12 cellular contexts compared by ENCODE assay signal in genomic region chr6:36605102-36605501, GRCh38. TPM values are rescaled to one million over a fixed set of nuclear protein-coding genes. Genes with fewer than 3 reads are reported as not detected.
DNase-seq lines count a peak whose midpoint lies in the region; ATAC-seq and FAIRE-seq lines count a peak whose summit lies in the region.
"Had no signal": no experiment of that assay in that cellular context is flagged by ENCODE, and none has a peak within 500 bp of the region (broad histone marks: within the 10 kb centered on the region; RNA-seq: fewer than 3 reads in every experiment).

No MANE protein-coding gene starts in this region.

- intact Hi-C loops in naive thymus-derived CD4-positive, alpha-beta T cell (cut with micrococcal nuclease), result loop anchor here in 1 of 2 donors (1.0 kb wide), 1 partner anchor 8 kb away; no protein-coding TSS in a partner anchor

- no peaks in the 10 kb centered on the region for H3K9me3 ChIP-seq in naive thymus-derived CD4-positive, alpha-beta T cell (ENCODE audit: control insufficient read depth in 2 of 3, low read length in 3 of 3)
- H3K9me3 ChIP-seq: adrenal gland had no signal

- peaks cover 57 to 82% (median 66%) of the 10 kb centered on the region in 3 experiments for H3K36me3 ChIP-seq in naive thymus-derived CD4-positive, alpha-beta T cell (ENCODE audit: control insufficient read depth in 2 of 3, insufficient read depth in 3 of 3, low read length in 3 of 3)

- peaks cover 58 to 62% of the 10 kb centered on the region in 2 donors for H3K4me1 ChIP-seq in naive thymus-derived CD4-positive, alpha-beta T cell (ENCODE audit: control insufficient read depth in 2 of 2, insufficient read depth in 2 of 2, low read length in 2 of 2)

- H3K36me3 Mint-ChIP-seq in stimulated activated naive CD8-positive, alpha-beta T cell treated with anti-CD3 and anti-CD28 coated beads, Interleukin-15, Interleukin-2, amounts not matched to agents 100 ng/mL and 50 ng/mL, for 24 hours (ENCODE audit: low read depth), result peaks cover 97% of the 10 kb centered on the region
- peaks cover 26% of the 10 kb centered on the region for H3K36me3 Mint-ChIP-seq in activated naive CD8-positive, alpha-beta T cell
- H3K36me3 Mint-ChIP-seq in naive thymus-derived CD4-positive, alpha-beta T cell, result peaks cover 14 to 74% (median 52%) of the 10 kb centered on the region in 5 donors

- H3K27ac ChIP-seq in naive thymus-derived CD4-positive, alpha-beta T cell (ENCODE audit: low read depth, low read length), result peak overlapping the region; percentile 73

- POLR2A ChIA-PET in naive thymus-derived CD4-positive, alpha-beta T cell (lab: Charles Lee), result interaction anchor here (0.6 to 5.9 kb wide), 2 partner anchors 10 to 62 kb away, joined by 4 to 50 read pairs; partner anchors contain the start of gene SRSF3

- H3K27ac Mint-ChIP-seq in stimulated activated naive CD8-positive, alpha-beta T cell treated with anti-CD3 and anti-CD28 coated beads, Interleukin-15, Interleukin-2, amounts not matched to agents 100 ng/mL and 50 ng/mL, for 24 hours, result peak overlapping the region; percentile 72
- H3K27ac Mint-ChIP-seq in stimulated activated naive CD8-positive, alpha-beta T cell treated with anti-CD3 and anti-CD28 coated beads, Interleukin-15, amount 100 ng/mL, for 72 hours, result peak overlapping the region in 1 of 2 donors; percentile 69
- H3K27ac Mint-ChIP-seq in activated naive CD8-positive, alpha-beta T cell, result peak overlapping the region; percentile 83
- H3K27ac Mint-ChIP-seq in naive thymus-derived CD4-positive, alpha-beta T cell, result peak overlapping the region; percentile 29 to 97 (median 78)

- H3K4me1 Mint-ChIP-seq in stimulated activated naive CD8-positive, alpha-beta T cell treated with anti-CD3 and anti-CD28 coated beads, Interleukin-15, Interleukin-2, amounts not matched to agents 100 ng/mL and 50 ng/mL, for 24 hours (ENCODE audit: low read depth), result peaks cover 79% of the 10 kb centered on the region
- H3K4me1 Mint-ChIP-seq in stimulated activated naive CD8-positive, alpha-beta T cell treated with anti-CD3 and anti-CD28 coated beads, Interleukin-15, amount 100 ng/mL, for 72 hours, result peaks cover 76% of the 10 kb centered on the region
- peaks cover 92% of the 10 kb centered on the region for H3K4me1 Mint-ChIP-seq in activated naive CD8-positive, alpha-beta T cell (ENCODE audit: low read depth)
- peaks cover 47 to 97% (median 82%) of the 10 kb centered on the region in 7 donors for H3K4me1 Mint-ChIP-seq in naive thymus-derived CD4-positive, alpha-beta T cell

- DNase-seq in stimulated activated naive CD8-positive, alpha-beta T cell treated with anti-CD3 and anti-CD28 coated beads, Interleukin-15, amount 100 ng/mL, for 72 hours, result no peak
- no peak for DNase-seq in naive thymus-derived CD4-positive, alpha-beta T cell
- DNase-seq in NCI-H1436 treated with DMSO at 0.1 percent for 48 hours (lab: John Stamatoyannopoulos, UW) (no peak), urothelium cell line (ENCODE audit: low spot score) (no peak)
- DNase-seq in stimulated activated CD4-positive, alpha-beta T cell treated with anti-CD3 and anti-CD28 coated beads, Interleukin-15, amount 100 ng/mL, for 24 hours, result no peak
- DNase-seq: H7; NCI-H2171 treated with DMSO at 0.1 percent for 48 hours; stimulated activated CD8-positive, alpha-beta memory T cell treated with anti-CD3 and anti-CD28 coated beads, Interleukin-4, amount 100 ng/mL, for 48 hours had no signal

- H3K27me3 Mint-ChIP-seq in stimulated activated naive CD8-positive, alpha-beta T cell treated with anti-CD3 and anti-CD28 coated beads, Interleukin-15, Interleukin-2, amounts not matched to agents 100 ng/mL and 50 ng/mL, for 24 hours, result no peaks in the 10 kb centered on the region
- H3K27me3 Mint-ChIP-seq in stimulated activated naive CD8-positive, alpha-beta T cell treated with anti-CD3 and anti-CD28 coated beads, Interleukin-15, amount 100 ng/mL, for 72 hours, result no peaks in the 10 kb centered on the region
- no peaks in the 10 kb centered on the region for H3K27me3 Mint-ChIP-seq in activated naive CD8-positive, alpha-beta T cell
- no peaks in the 10 kb centered on the region for H3K27me3 Mint-ChIP-seq in naive thymus-derived CD4-positive, alpha-beta T cell

- H3K27me3 ChIP-seq in naive thymus-derived CD4-positive, alpha-beta T cell (ENCODE audit: control insufficient read depth in 2 of 2, insufficient read depth in 2 of 2, low read length in 2 of 2), result no peaks in the 10 kb centered on the region
- H3K27me3 ChIP-seq: adrenal gland had no signal

- no peak overlapping the region for H3K4me3 Mint-ChIP-seq in stimulated activated naive CD8-positive, alpha-beta T cell treated with anti-CD3 and anti-CD28 coated beads, Interleukin-15, Interleukin-2, amounts not matched to agents 100 ng/mL and 50 ng/mL, for 24 hours
- no peak overlapping the region for H3K4me3 Mint-ChIP-seq in stimulated activated naive CD8-positive, alpha-beta T cell treated with anti-CD3 and anti-CD28 coated beads, Interleukin-15, amount 100 ng/mL, for 72 hours
- peak overlapping the region; percentile 60 for H3K4me3 Mint-ChIP-seq in activated naive CD8-positive, alpha-beta T cell
- H3K4me3 Mint-ChIP-seq in naive thymus-derived CD4-positive, alpha-beta T cell, result peak overlapping the region in 5 of 10 donors; percentile 4 to 90 (median 51)

- no peaks in the 10 kb centered on the region for H3K9me3 Mint-ChIP-seq in stimulated activated naive CD8-positive, alpha-beta T cell treated with anti-CD3 and anti-CD28 coated beads, Interleukin-15, Interleukin-2, amounts not matched to agents 100 ng/mL and 50 ng/mL, for 24 hours
- H3K9me3 Mint-ChIP-seq in stimulated activated naive CD8-positive, alpha-beta T cell treated with anti-CD3 and anti-CD28 coated beads, Interleukin-15, amount 100 ng/mL, for 72 hours, result no peaks in the 10 kb centered on the region
- no peaks in the 10 kb centered on the region for H3K9me3 Mint-ChIP-seq in activated naive CD8-positive, alpha-beta T cell (ENCODE audit: low read depth)
- H3K9me3 Mint-ChIP-seq in naive thymus-derived CD4-positive, alpha-beta T cell, result peaks cover 0 to 3% (median 0%) of the 10 kb centered on the region in 11 donors

- CTCF ChIA-PET in naive thymus-derived CD4-positive, alpha-beta T cell (lab: Charles Lee), result interaction anchor here (1.1 kb wide), 1 partner anchor 9 kb away, joined by 4 read pairs; no protein-coding TSS in a partner anchor

- no peak overlapping the region for H3K4me3 ChIP-seq in naive thymus-derived CD4-positive, alpha-beta T cell (ENCODE audit: low read length)
- H3K4me3 ChIP-seq: adrenal gland had no signal

- no peak for ATAC-seq in stimulated activated naive CD8-positive, alpha-beta T cell treated with anti-CD3 and anti-CD28 coated beads, Interleukin-15, amount 100 ng/mL, for 72 hours
- no peak for ATAC-seq in naive thymus-derived CD4-positive, alpha-beta T cell
- ATAC-seq in HG03565 (IDR thresholded peaks at IDR 0.05; ENCODE audit: unreplicated experiment), result no peak

- no peak for FAIRE-seq in urothelium cell line (lab: Jason Lieb, UNC)

RNA-seq across cellular contexts. Expression of gene SRSF3, which starts 10.9 kb away (rescaled TPM):
- total RNA-seq in naive thymus-derived CD4-positive, alpha-beta T cell, result 100 to 1,000 TPM; 317 to 510 (median 426) TPM
- polyA plus RNA-seq in naive thymus-derived CD4-positive, alpha-beta T cell, result 100 to 1,000 TPM; 359 to 403 TPM

RNA-seq across cellular contexts. Expression of gene STK38, which starts 57.8 kb away (rescaled TPM):
- total RNA-seq in naive thymus-derived CD4-positive, alpha-beta T cell, result 100 to 1,000 TPM in 2 of 5 experiments, 10 to 100 TPM in 3; 68.5 to 193 (median 95.0) TPM
- polyA plus RNA-seq in naive thymus-derived CD4-positive, alpha-beta T cell, result 100 to 1,000 TPM in 1 of 2 donors, 10 to 100 TPM in 1; 56.6 to 123 TPM
